1 cellular context compared by ENCODE assay signal in the genomic region with DNA sequence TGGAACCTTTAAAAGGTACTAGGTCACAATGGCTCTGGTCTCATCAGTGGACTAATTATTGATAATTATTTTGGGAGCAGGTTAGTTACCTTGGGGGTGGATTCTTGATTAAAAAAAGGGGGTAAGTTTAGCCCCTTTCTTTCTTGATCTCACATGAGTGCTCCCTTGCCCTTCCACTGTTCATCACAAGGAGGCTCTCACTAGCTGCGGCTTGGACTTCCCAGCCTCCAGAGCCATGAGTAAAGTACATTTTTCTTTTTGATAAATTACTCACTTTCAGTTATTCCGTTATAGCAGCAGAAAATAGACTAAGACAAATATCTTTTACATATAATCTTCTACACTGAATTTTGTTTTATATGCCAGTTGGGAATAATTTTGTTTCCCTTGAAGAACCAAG.
TF ChIP-seq lines count a peak whose summit lies in the region.

No MANE protein-coding gene starts in this region.

TF ChIP-seq in HCT116, 20 proteins besides CTCF, POLR2A, EP300 and RAD21 (continued from another document):
- no peak for TF ChIP-seq REST (IDR thresholded peaks at IDR 0.05; ENCODE audit: low read depth)
